Comparison of ENCODE assay signal across 16 cellular contexts in genomic region chr14:47392351-47392750, GRCh38.
DNase-seq lines count a peak whose midpoint lies in the region; ATAC-seq and TF ChIP-seq lines count a peak whose summit lies in the region.
"Had no signal": no experiment of that assay in that cellular context is flagged by ENCODE, and none has a peak within 500 bp of the region (broad histone marks: within the 10 kb centered on the region; RNA-seq: fewer than 3 reads in every experiment).

No MANE protein-coding gene starts in this region.

- H3K27me3 ChIP-seq in H7 (ENCODE audit: control insufficient read depth, insufficient read depth, low read length): no peaks in the 10 kb centered on the region

- TF ChIP-seq CTCF in LNCaP clone FGC (IDR thresholded peaks at IDR 0.05; ENCODE audit: control insufficient read depth, extremely low read depth, insufficient read depth): no peak

- DNase-seq in LNCaP clone FGC (ENCODE audit: low read depth): peak; percentile 32
- DNase-seq in brain pericyte (ENCODE audit: low read depth, low spot score): peak; percentile 91
- peak; percentile 38 for DNase-seq in hepatic stellate cell (ENCODE audit: low spot score)
- DNase-seq in pons (ENCODE audit: low spot score): peak; percentile 31
- no peak for DNase-seq in germinal center (ENCODE audit: low spot score)
- DNase-seq in NCI-H748 (lab: John Stamatoyannopoulos, UW; ENCODE audit: unreplicated experiment): no peak
- no peak for DNase-seq in H7
- DNase-seq: DMS79, HCEC 1CT, NCI-H146, NCI-H2227 treated with DMSO at 0.1 percent for 48 hours, NCI-H526 had no signal

- ATAC-seq in HG02970 (IDR thresholded peaks at IDR 0.05; ENCODE audit: low FRiP score, unreplicated experiment): no peak
- ATAC-seq: GM12878, Panc1, Right ventricle myocardium inferior had no signal

- H3K4me3 ChIP-seq in LNCaP clone FGC (ENCODE audit: low read depth, low read length): no peak overlapping the region
- H3K4me3 ChIP-seq in H7 (ENCODE audit: insufficient read depth, low read depth, low read length): no peak overlapping the region
- H3K4me3 ChIP-seq: GM12878 had no signal

- no peaks in the 10 kb centered on the region for H3K36me3 ChIP-seq in H7 (replicated peaks; ENCODE audit: control insufficient read depth, insufficient read depth, low read length)

Comparison
In these comparisons a context has a peak if more than half of its experiments do, and no peak if none do; other contexts are left out.
1. DNase-seq: peak in LNCaP clone FGC (single experiment), brain pericyte (single experiment), hepatic stellate cell (single experiment) and pons (single experiment); none in germinal center (single experiment), NCI-H748 (single experiment) and H7 (single experiment).